1 cellular context compared by ENCODE assay signal in genomic region chr22:37801946-37802309, GRCh38.
TF ChIP-seq lines count a peak whose summit lies in the region.

No MANE protein-coding gene starts in this region.

TF ChIP-seq in K562, 482 proteins besides CTCF, POLR2A, EP300 and RAD21 (continues in another document):
- TF ChIP-seq L3MBTL2 (IDR thresholded peaks at IDR 0.05) (0 out of 2 replicates have a peak, but pooled peaks have one; percentile 25), BHLHE40 (IDR thresholded peaks at IDR 0.05; ENCODE audit: low read length) (peak; percentile 84), ZSCAN32 (CRISPR knock-in tag; IDR thresholded peaks at IDR 0.05) (no peak), ZNF408 (CRISPR knock-in tag; IDR thresholded peaks at IDR 0.05; ENCODE audit: low read depth) (no peak), ZNF143 (CRISPR knock-in tag; IDR thresholded peaks at IDR 0.05) (no peak), CTBP1 (IDR thresholded peaks at IDR 0.05; ENCODE audit: borderline replicate concordance) (no peak), BRF2 (IDR thresholded peaks at IDR 0.05; ENCODE audit: borderline replicate concordance, insufficient read depth, insufficient read length) (no peak), ARID3A (IDR thresholded peaks at IDR 0.05; ENCODE audit: borderline replicate concordance, low read depth, low read length) (no peak), ZNF766 (CRISPR knock-in tag; conservative IDR thresholded peaks at IDR 0.05) (0 out of 2 replicates have a peak, but pooled peaks have one; percentile 18), ZNF212 (CRISPR knock-in tag; IDR thresholded peaks at IDR 0.05) (no peak), ZNF175 (CRISPR knock-in tag; IDR thresholded peaks at IDR 0.05; ENCODE audit: low read depth) (no peak), TCF3 (CRISPR knock-in tag; IDR thresholded peaks at IDR 0.05) (no peak), ELK3 (CRISPR knock-in tag; IDR thresholded peaks at IDR 0.05) (no peak), ZC3H4 (CRISPR knock-in tag; IDR thresholded peaks at IDR 0.05; ENCODE audit: borderline replicate concordance) (no peak), GTF2B (IDR thresholded peaks at IDR 0.05; ENCODE audit: extremely low read depth, insufficient read length) (no peak), ZNF23 (CRISPR knock-in tag; IDR thresholded peaks at IDR 0.05) (no peak), EWSR1 (IDR thresholded peaks at IDR 0.05; ENCODE audit: borderline replicate concordance, low read depth, partially characterized antibody) (no peak), ZNF589 (CRISPR knock-in tag; IDR thresholded peaks at IDR 0.05; ENCODE audit: low read depth) (no peak), KLF13 (tag; IDR thresholded peaks at IDR 0.05; ENCODE audit: borderline replicate concordance, low read depth) (no peak), ZNF347 (CRISPR knock-in tag; IDR thresholded peaks at IDR 0.05; ENCODE audit: low read depth) (no peak), ELF4 (CRISPR knock-in tag; IDR thresholded peaks at IDR 0.05) (no peak), CEBPB (tag; IDR thresholded peaks at IDR 0.05) (no peak), ATF6 (CRISPR knock-in tag; IDR thresholded peaks at IDR 0.05) (no peak), CHAMP1 (IDR thresholded peaks at IDR 0.05) (no peak), USF1 (CRISPR knock-in tag; IDR thresholded peaks at IDR 0.05) (peak; percentile 77), GABPA (tag; conservative IDR thresholded peaks at IDR 0.05; ENCODE audit: low read depth) (no peak), TARDBP (IDR thresholded peaks at IDR 0.05) (no peak), SMARCA5 (IDR thresholded peaks at IDR 0.05) (no peak), EZH2 (IDR thresholded peaks at IDR 0.05; ENCODE audit: borderline replicate concordance, low read depth, low read length) (no peak), ZNF79 (CRISPR knock-in tag; IDR thresholded peaks at IDR 0.05; ENCODE audit: low read depth) (no peak), NRF1 (conservative IDR thresholded peaks at IDR 0.05 in 1 of 2, IDR thresholded peaks at IDR 0.05 in 1 of 2) (no peak), ZNF655 (CRISPR knock-in tag; IDR thresholded peaks at IDR 0.05) (no peak), OTX1 (CRISPR knock-in tag; IDR thresholded peaks at IDR 0.05) (no peak), MGA (IDR thresholded peaks at IDR 0.05) (peak; percentile 74), ZNF764 (CRISPR knock-in tag; IDR thresholded peaks at IDR 0.05; ENCODE audit: low read depth) (no peak), TEAD4 (IDR thresholded peaks at IDR 0.05; ENCODE audit: low read length) (no peak), TEAD4 (CRISPR knock-in tag; IDR thresholded peaks at IDR 0.05; ENCODE audit: borderline replicate concordance) (no peak)
